In genomic region chr12:29309320-29309902, GRCh38 we compare ENCODE assay signal across 9 cellular contexts.
DNase-seq lines count a peak whose midpoint lies in the region; ATAC-seq and TF ChIP-seq lines count a peak whose summit lies in the region.
"Had no signal": no experiment of that assay in that cellular context is flagged by ENCODE, and none has a peak within 500 bp of the region (broad histone marks: within the 10 kb centered on the region; RNA-seq: fewer than 3 reads in every experiment).

No MANE protein-coding gene starts in this region.

- peak; percentile 52 for TF ChIP-seq RAD21 in SK-N-SH (IDR thresholded peaks at IDR 0.05; ENCODE audit: low read length)

- H3K9me2 ChIP-seq in GM23248 (ENCODE audit: insufficient read depth) = no peaks in the 10 kb centered on the region
- H3K9me2 ChIP-seq in SK-N-SH = no peaks in the 10 kb centered on the region

- H4K20me1 ChIP-seq in GM23248 (ENCODE audit: insufficient read depth) = no peaks in the 10 kb centered on the region
- H4K20me1 ChIP-seq in SK-N-SH (ENCODE audit: insufficient read depth) = no peaks in the 10 kb centered on the region

- H3K9ac ChIP-seq in GM23248 = no peak overlapping the region
- H3K9ac ChIP-seq in SK-N-SH = no peak overlapping the region

- 75 to 83% methylated on average over 4 of the region's 4 CpGs for WGBS in GM23248 (ENCODE audit: low coverage in 1 of 2, low lambda C conversion rate in 2 of 2, missing lambda C conversion rate in 2 of 2), 2 experiments
- WGBS in SK-N-SH (ENCODE audit: low lambda C conversion rate) = 74% methylated on average over 4 of the region's 4 CpGs

- no peak overlapping the region for H3K4me2 ChIP-seq in GM23248 (ENCODE audit: unreplicated experiment)
- H3K4me2 ChIP-seq in SK-N-SH = no peak overlapping the region

- H2AFZ ChIP-seq in GM23248 (no peak overlapping the region), SK-N-SH (ENCODE audit: low read depth) (no peak overlapping the region)

- H3K36me3 ChIP-seq in GM23248 (ENCODE audit: low read depth) (no peaks in the 10 kb centered on the region), SK-N-SH (replicated peaks in 1 of 2; ENCODE audit: control insufficient read depth in 1 of 2, insufficient read depth in 2 of 2, low read length in 1 of 2) (peaks cover 0 to 4% of the 10 kb centered on the region in 2 experiments)
- H3K36me3 ChIP-seq in effector memory CD4-positive, alpha-beta T cell (ENCODE audit: control insufficient read depth, insufficient read depth, low read length) = no peaks in the 10 kb centered on the region

- H3K4me3 ChIP-seq in GM23248 (no peak overlapping the region), SK-N-SH (ENCODE audit: low read depth in 2 of 2, low read length in 1 of 2) (no peak overlapping the region)
- H3K4me3 ChIP-seq in effector memory CD4-positive, alpha-beta T cell (ENCODE audit: insufficient read depth, low read depth, low read length, poor library complexity, severe bottlenecking) = no peak overlapping the region

- no peak for TF ChIP-seq EP300 in SK-N-SH (IDR thresholded peaks at IDR 0.05; ENCODE audit: borderline replicate concordance in 1 of 2, low read depth in 1 of 2, low read length in 1 of 2)

- CTCF ChIA-PET in SK-N-SH (lab: Yijun Ruan, JAX) = interaction anchor here (0.7 to 1.8 kb wide), 4 partner anchors 8 to 236 kb away, joined by 3 to 21 read pairs (median 4); no protein-coding TSS in a partner anchor

- H3K27ac ChIP-seq in GM23248 (no peak overlapping the region), SK-N-SH (ENCODE audit: low read depth in 2 of 2, low read length in 1 of 2) (no peak overlapping the region)
- no peak overlapping the region for H3K27ac ChIP-seq in effector memory CD4-positive, alpha-beta T cell (ENCODE audit: insufficient read depth, low read length, poor library complexity, severe bottlenecking)

- H3K4me1 ChIP-seq in GM23248 (ENCODE audit: insufficient read depth) (no peaks in the 10 kb centered on the region), SK-N-SH (ENCODE audit: control insufficient read depth in 1 of 2, insufficient read depth in 2 of 2, low read depth in 1 of 2, low read length in 1 of 2) (peaks cover 0 to under 1% of the 10 kb centered on the region in 2 experiments; a peak in 2 of 4 replicates)
- H3K4me1 ChIP-seq in effector memory CD4-positive, alpha-beta T cell (ENCODE audit: control insufficient read depth, insufficient read depth, low read length, poor library complexity, severe bottlenecking) = no peaks in the 10 kb centered on the region

- H3K79me2 ChIP-seq in GM23248 (ENCODE audit: insufficient read depth) (no peaks in the 10 kb centered on the region), SK-N-SH (ENCODE audit: insufficient read depth) (no peaks in the 10 kb centered on the region)

- no peak for ATAC-seq in HG02970 (IDR thresholded peaks at IDR 0.05; ENCODE audit: low FRiP score, unreplicated experiment)
- no peak for ATAC-seq in HG03520 (IDR thresholded peaks at IDR 0.05; ENCODE audit: unreplicated experiment)

- peak; percentile 76 for TF ChIP-seq CTCF in SK-N-SH (IDR thresholded peaks at IDR 0.05)

- POLR2A ChIA-PET in SK-N-SH (lab: Yijun Ruan, JAX) = no interaction called here

- H3K9me3 ChIP-seq in GM23248 (ENCODE audit: low read depth) (no peaks in the 10 kb centered on the region), SK-N-SH (no peaks in the 10 kb centered on the region)
- H3K9me3 ChIP-seq in effector memory CD4-positive, alpha-beta T cell (ENCODE audit: control insufficient read depth, low read length) = no peaks in the 10 kb centered on the region

- DNase-seq in AG08396 (ENCODE audit: low spot score) (peak; percentile 9), GM23248 (peak; percentile 47), SK-N-SH (no peak), hepatic stellate cell (ENCODE audit: low spot score) (peak; percentile 5)
- DNase-seq in activated CD8-positive, alpha-beta memory T cell treated with anti-CD3 and anti-CD28 coated beads, Interleukin-2, amount 50 U/mL, for 4 hours = no peak
- no peak for DNase-seq in effector memory CD4-positive, alpha-beta T cell
- DNase-seq: activated naive CD4-positive, alpha-beta T cell had no signal

- H3F3A ChIP-seq in GM23248 (ENCODE audit: insufficient read depth) (no peaks in the 10 kb centered on the region), SK-N-SH (replicated peaks; ENCODE audit: insufficient read depth) (no peaks in the 10 kb centered on the region)

- H3K27me3 ChIP-seq in GM23248 (replicated peaks; ENCODE audit: insufficient read depth) (no peaks in the 10 kb centered on the region), SK-N-SH (ENCODE audit: insufficient read depth) (no peaks in the 10 kb centered on the region)
- H3K27me3 ChIP-seq in effector memory CD4-positive, alpha-beta T cell (replicated peaks; ENCODE audit: control insufficient read depth, insufficient read depth, low read length, poor library complexity, severe bottlenecking) = no peaks in the 10 kb centered on the region

- in situ Hi-C loops in GM23248 (cut with MboI) = no loop called here

TF ChIP-seq in SK-N-SH, 30 proteins besides CTCF, POLR2A, EP300 and RAD21:
- TF ChIP-seq GABPA (IDR thresholded peaks at IDR 0.05; ENCODE audit: low read depth) = no peak
- no peak for TF ChIP-seq USF1 (IDR thresholded peaks at IDR 0.05; ENCODE audit: borderline replicate concordance, low read depth)
- no peak for TF ChIP-seq EZH2phosphoT487 (IDR thresholded peaks at IDR 0.05; ENCODE audit: borderline replicate concordance, low read depth)
- TF ChIP-seq PBX3 (IDR thresholded peaks at IDR 0.05) = no peak
- no peak for TF ChIP-seq REST (IDR thresholded peaks at IDR 0.05; ENCODE audit: low read depth, low read length)
- peak; percentile 21 for TF ChIP-seq SMC3 (IDR thresholded peaks at IDR 0.05; ENCODE audit: low read depth, low read length)
- no peak for TF ChIP-seq USF2 (IDR thresholded peaks at IDR 0.05; ENCODE audit: borderline replicate concordance, low read depth, low read length)
- no peak for TF ChIP-seq ZBTB33 (IDR thresholded peaks at IDR 0.05; ENCODE audit: borderline replicate concordance, low read depth)

Comparison
In these comparisons a context has a peak if more than half of its experiments do, and no peak if none do; other contexts are left out.
1. DNase-seq: peak in AG08396 (single experiment), GM23248 (single experiment) and hepatic stellate cell (single experiment); none in SK-N-SH (single experiment), activated CD8-positive, alpha-beta memory T cell treated with anti-CD3 and anti-CD28 coated beads, Interleukin-2, amount 50 U/mL, for 4 hours (single experiment) and effector memory CD4-positive, alpha-beta T cell (0 of 3).